In genomic region chr5:116514521-116514920, GRCh38 we compare ENCODE assay signal across 33 cellular contexts.
"Had no signal": no experiment of that assay in that cellular context is flagged by ENCODE, and none has a peak within 500 bp of the region (broad histone marks: within the 10 kb centered on the region; RNA-seq: fewer than 3 reads in every experiment).

No MANE protein-coding gene starts in this region.

- H3K27me3 Mint-ChIP-seq: activated CD4-positive, alpha-beta memory T cell treated with anti-CD3 and anti-CD28 coated beads for 36 hours; activated CD4-positive, alpha-beta T cell treated with anti-CD3 and anti-CD28 coated beads, Interleukin-2, amount 10 ng/mL, durations not matched to agents 24 days and 14 days; activated naive CD8-positive, alpha-beta T cell treated with anti-CD3 and anti-CD28 coated beads for 36 hours; naive B cell; stimulated activated naive CD8-positive, alpha-beta T cell treated with anti-CD3 and anti-CD28 coated beads, Interleukin-15, Interleukin-2, amounts not matched to agents 100 ng/mL and 50 ng/mL, for 24 hours; T-helper 17 cell; type B pancreatic cell had no signal

- H3K27me3 ChIP-seq: ascending aorta, gastrocnemius medialis, pancreas had no signal

- H3K27ac Mint-ChIP-seq: activated CD4-positive, alpha-beta memory T cell treated with anti-CD3 and anti-CD28 coated beads for 36 hours; activated CD4-positive, alpha-beta T cell treated with anti-CD3 and anti-CD28 coated beads, Interleukin-2, amount 10 ng/mL, durations not matched to agents 24 days and 14 days; activated naive CD4-positive, alpha-beta T cell treated with anti-CD3 and anti-CD28 coated beads for 36 hours; activated naive CD8-positive, alpha-beta T cell treated with anti-CD3 and anti-CD28 coated beads for 36 hours; activated T-helper 1 cell treated with anti-CD3 and anti-CD28 coated beads, Interleukin-12 subunit alpha, Interleukin-12 subunit beta, Interleukin-2, Interleukin-4 antibody, amounts not matched to agents 30 ng/mL and 10 ng/mL and 1 ng/mL, durations not matched to agents 14 hours and 24 hours and 36 hours; stimulated activated effector memory CD8-positive, alpha-beta T cell treated with anti-CD3 and anti-CD28 coated beads, Interleukin-12 subunit alpha, Interleukin-12 subunit beta, amount 100 ng/mL, for 72 hours; stimulated activated naive CD8-positive, alpha-beta T cell treated with anti-CD3 and anti-CD28 coated beads, Interleukin-15, Interleukin-2, amounts not matched to agents 100 ng/mL and 50 ng/mL, for 24 hours; T-helper 17 cell; type B pancreatic cell had no signal

- ATAC-seq: gastrocnemius medialis; left cardiac atrium; left ventricle myocardium superior; pancreas; sciatic nerve; stimulated activated effector memory CD8-positive, alpha-beta T cell treated with anti-CD3 and anti-CD28 coated beads, Interleukin-12 subunit alpha, Interleukin-12 subunit beta, amount 100 ng/mL, for 72 hours; T-helper 17 cell had no signal

- H3K27ac ChIP-seq: ascending aorta, gastrocnemius medialis, pancreas, prostate gland, skin epidermis, thoracic aorta, WERI-Rb-1 had no signal

- H3K9me3 ChIP-seq: ascending aorta, gastrocnemius medialis, pancreas, prostate gland, thoracic aorta had no signal

- H3K4me3 Mint-ChIP-seq: activated CD4-positive, alpha-beta memory T cell treated with anti-CD3 and anti-CD28 coated beads for 36 hours; activated CD4-positive, alpha-beta T cell treated with anti-CD3 and anti-CD28 coated beads, Interleukin-2, amount 10 ng/mL, durations not matched to agents 24 days and 14 days; activated naive CD4-positive, alpha-beta T cell treated with anti-CD3 and anti-CD28 coated beads for 36 hours; activated naive CD8-positive, alpha-beta T cell treated with anti-CD3 and anti-CD28 coated beads for 36 hours; activated T-helper 1 cell treated with anti-CD3 and anti-CD28 coated beads, Interleukin-12 subunit alpha, Interleukin-12 subunit beta, Interleukin-2, Interleukin-4 antibody, amounts not matched to agents 30 ng/mL and 10 ng/mL and 1 ng/mL, durations not matched to agents 14 hours and 24 hours and 36 hours; naive B cell; neural crest cell; stimulated activated effector memory CD8-positive, alpha-beta T cell treated with anti-CD3 and anti-CD28 coated beads, Interleukin-12 subunit alpha, Interleukin-12 subunit beta, amount 100 ng/mL, for 72 hours; stimulated activated naive CD8-positive, alpha-beta T cell treated with anti-CD3 and anti-CD28 coated beads, Interleukin-15, Interleukin-2, amounts not matched to agents 100 ng/mL and 50 ng/mL, for 24 hours; T-helper 17 cell; type B pancreatic cell had no signal

- H3K4me1 Mint-ChIP-seq: activated CD4-positive, alpha-beta T cell treated with anti-CD3 and anti-CD28 coated beads, Interleukin-2, amount 10 ng/mL, durations not matched to agents 24 days and 14 days; activated naive CD8-positive, alpha-beta T cell treated with anti-CD3 and anti-CD28 coated beads for 36 hours; naive B cell; stimulated activated effector memory CD8-positive, alpha-beta T cell treated with anti-CD3 and anti-CD28 coated beads, Interleukin-12 subunit alpha, Interleukin-12 subunit beta, amount 100 ng/mL, for 72 hours; T-helper 17 cell had no signal

- DNase-seq: activated CD4-positive, alpha-beta memory T cell treated with anti-CD3 and anti-CD28 coated beads for 36 hours; activated CD4-positive, alpha-beta T cell treated with anti-CD3 and anti-CD28 coated beads, Interleukin-2, amount 10 ng/mL, durations not matched to agents 24 days and 14 days; activated CD4-positive, CD25-positive, alpha-beta regulatory T cell treated with anti-CD3 and anti-CD28 coated beads, Interleukin-2, amount 50 U/mL, for 72 hours; activated CD8-positive, alpha-beta memory T cell treated with anti-CD3 and anti-CD28 coated beads, Interleukin-2, amount 50 U/mL, for 4 hours; activated effector memory CD4-positive, alpha-beta T cell treated with anti-CD3 and anti-CD28 coated beads, Interleukin-2, amount 50 U/mL, for 16 hours; activated naive CD4-positive, alpha-beta T cell treated with anti-CD3 and anti-CD28 coated beads for 36 hours; activated naive CD8-positive, alpha-beta T cell treated with anti-CD3 and anti-CD28 coated beads for 36 hours; activated T-cell treated with anti-CD3 and anti-CD28 coated beads, Interleukin-2, amount 50 U/mL, for 1 hour; dermis blood vessel endothelial cell; effector CD4-positive, alpha-beta T cell; gastrocnemius medialis; hippocampal formation; left cardiac atrium; left ventricle myocardium superior; naive B cell; nucleus accumbens; pancreas; retina; stimulated activated CD4-positive, alpha-beta T cell treated with anti-CD3 and anti-CD28 coated beads, Interleukin-12 subunit alpha, Interleukin-12 subunit beta, amount 100 ng/mL, for 4 hours; stimulated activated CD4-positive, alpha-beta T cell treated with anti-CD3 and anti-CD28 coated beads, Interleukin-4, amount 100 ng/mL, for 24 hours; T-helper 17 cell; T1000; WERI-Rb-1 had no signal

- H3K36me3 ChIP-seq: ascending aorta, gastrocnemius medialis, pancreas, prostate gland, thoracic aorta, WERI-Rb-1 had no signal

- H3K36me3 Mint-ChIP-seq: stimulated activated effector memory CD8-positive, alpha-beta T cell treated with anti-CD3 and anti-CD28 coated beads, Interleukin-12 subunit alpha, Interleukin-12 subunit beta, amount 100 ng/mL, for 72 hours had no signal

- H3K4me3 ChIP-seq: ascending aorta, gastrocnemius medialis, pancreas, prostate gland, skin epidermis, thoracic aorta had no signal

- H3K9me3 Mint-ChIP-seq: activated CD4-positive, alpha-beta T cell treated with anti-CD3 and anti-CD28 coated beads, Interleukin-2, amount 10 ng/mL, durations not matched to agents 24 days and 14 days; activated naive CD4-positive, alpha-beta T cell treated with anti-CD3 and anti-CD28 coated beads for 36 hours; activated T-helper 1 cell treated with anti-CD3 and anti-CD28 coated beads, Interleukin-12 subunit alpha, Interleukin-12 subunit beta, Interleukin-2, Interleukin-4 antibody, amounts not matched to agents 30 ng/mL and 10 ng/mL and 1 ng/mL, durations not matched to agents 14 hours and 24 hours and 36 hours; stimulated activated effector memory CD8-positive, alpha-beta T cell treated with anti-CD3 and anti-CD28 coated beads, Interleukin-12 subunit alpha, Interleukin-12 subunit beta, amount 100 ng/mL, for 72 hours had no signal

- H3K4me1 ChIP-seq: ascending aorta, prostate gland had no signal
